ENCODE assay signal across 1 cellular context in the genomic region with DNA sequence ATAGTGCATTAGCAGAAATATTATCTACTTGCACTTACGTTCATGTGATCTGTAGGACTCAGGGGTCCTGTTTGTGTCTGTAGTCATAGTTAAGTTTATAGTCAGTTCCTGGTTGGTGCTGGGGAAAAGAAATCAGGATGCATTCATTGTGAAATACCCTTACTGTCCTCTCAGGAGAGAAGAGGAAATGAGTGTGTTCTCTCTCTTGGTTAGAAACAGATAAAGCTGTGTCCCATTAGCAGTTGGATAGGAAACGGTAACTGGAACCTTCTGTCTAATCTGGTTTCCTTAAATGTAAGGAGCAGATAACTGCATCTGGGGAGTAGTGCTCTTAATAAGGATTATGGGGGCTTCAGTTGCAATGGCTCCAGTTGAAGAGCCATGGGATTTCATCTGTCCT.
TF ChIP-seq lines count a peak whose summit lies in the region.

No MANE protein-coding gene starts in this region.

TF ChIP-seq in K562, 482 proteins besides CTCF, POLR2A, EP300 and RAD21 (continued from another document and continues in another):
- TF ChIP-seq, protein P1, sequence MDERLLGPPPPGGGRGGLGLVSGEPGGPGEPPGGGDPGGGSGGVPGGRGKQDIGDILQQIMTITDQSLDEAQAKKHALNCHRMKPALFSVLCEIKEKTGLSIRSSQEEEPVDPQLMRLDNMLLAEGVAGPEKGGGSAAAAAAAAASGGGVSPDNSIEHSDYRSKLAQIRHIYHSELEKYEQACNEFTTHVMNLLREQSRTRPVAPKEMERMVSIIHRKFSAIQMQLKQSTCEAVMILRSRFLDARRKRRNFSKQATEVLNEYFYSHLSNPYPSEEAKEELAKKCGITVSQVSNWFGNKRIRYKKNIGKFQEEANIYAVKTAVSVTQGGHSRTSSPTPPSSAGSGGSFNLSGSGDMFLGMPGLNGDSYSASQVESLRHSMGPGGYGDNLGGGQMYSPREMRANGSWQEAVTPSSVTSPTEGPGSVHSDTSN (CRISPR knock-in tag; IDR thresholded peaks at IDR 0.05; ENCODE audit: low read depth) = no peak
- TF ChIP-seq, protein P1 (tag; conservative IDR thresholded peaks at IDR 0.05; ENCODE audit: low read depth) = no peak
- TF ChIP-seq, protein P2, sequence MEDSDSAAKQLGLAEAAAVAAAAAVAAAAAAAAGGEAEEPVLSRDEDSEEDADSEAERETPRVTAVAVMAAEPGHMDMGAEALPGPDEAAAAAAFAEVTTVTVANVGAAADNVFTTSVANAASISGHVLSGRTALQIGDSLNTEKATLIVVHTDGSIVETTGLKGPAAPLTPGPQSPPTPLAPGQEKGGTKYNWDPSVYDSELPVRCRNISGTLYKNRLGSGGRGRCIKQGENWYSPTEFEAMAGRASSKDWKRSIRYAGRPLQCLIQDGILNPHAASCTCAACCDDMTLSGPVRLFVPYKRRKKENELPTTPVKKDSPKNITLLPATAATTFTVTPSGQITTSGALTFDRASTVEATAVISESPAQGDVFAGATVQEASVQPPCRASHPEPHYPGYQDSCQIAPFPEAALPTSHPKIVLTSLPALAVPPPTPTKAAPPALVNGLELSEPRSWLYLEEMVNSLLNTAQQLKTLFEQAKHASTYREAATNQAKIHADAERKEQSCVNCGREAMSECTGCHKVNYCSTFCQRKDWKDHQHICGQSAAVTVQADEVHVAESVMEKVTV (CRISPR knock-in tag; IDR thresholded peaks at IDR 0.05) = no peak
- TF ChIP-seq RUNX1 (IDR thresholded peaks at IDR 0.05; ENCODE audit: low read depth) (no peak), GABPA (tag; conservative IDR thresholded peaks at IDR 0.05; ENCODE audit: low read depth) (0 out of 2 replicates have a peak, but pooled peaks have one; percentile 13), SP2 (IDR thresholded peaks at IDR 0.05; ENCODE audit: extremely low read depth, low read depth, low read length, poor library complexity, severe bottlenecking) (no peak), ZNF3 (CRISPR knock-in tag; IDR thresholded peaks at IDR 0.05) (no peak), PML (IDR thresholded peaks at IDR 0.05; ENCODE audit: low read length) (peak; percentile 49; the same call in 1 of the 2 replicates), ZNF384 (IDR thresholded peaks at IDR 0.05; ENCODE audit: low read depth, low read length) (no peak), POLR2AphosphoS2 (IDR thresholded peaks at IDR 0.05; ENCODE audit: low read length) (no peak), RCOR1 (IDR thresholded peaks at IDR 0.05; ENCODE audit: borderline replicate concordance in 1 of 2, low read depth in 2 of 2, low read length in 2 of 2) (peak in 1 of 2 experiments; percentile 78; a peak in 2 of 4 replicates), ATF7 (IDR thresholded peaks at IDR 0.05) (no peak), KLF13 (tag; IDR thresholded peaks at IDR 0.05; ENCODE audit: borderline replicate concordance, low read depth) (no peak), MTA1 (IDR thresholded peaks at IDR 0.05; ENCODE audit: borderline replicate concordance) (no peak), TCF3 (CRISPR knock-in tag; IDR thresholded peaks at IDR 0.05) (peak; percentile 72), ZKSCAN3 (CRISPR knock-in tag; IDR thresholded peaks at IDR 0.05) (no peak), HDAC3 (IDR thresholded peaks at IDR 0.05; ENCODE audit: borderline replicate concordance, partially characterized antibody) (no peak), STAT5B (CRISPR knock-in tag; IDR thresholded peaks at IDR 0.05) (no peak), DACH1 (IDR thresholded peaks at IDR 0.05; ENCODE audit: partially characterized antibody) (peak; percentile 34), XRCC5 (IDR thresholded peaks at IDR 0.05; ENCODE audit: low read depth, low read length) (no peak), RBM34 (IDR thresholded peaks at IDR 0.05; ENCODE audit: borderline replicate concordance, insufficient read depth, low read length) (no peak), GABPB1 (CRISPR knock-in tag; IDR thresholded peaks at IDR 0.05) (no peak), MYNN (IDR thresholded peaks at IDR 0.05) (no peak), MYNN (CRISPR knock-in tag; IDR thresholded peaks at IDR 0.05) (no peak), SOX6 (IDR thresholded peaks at IDR 0.05) (0 out of 2 replicates have a peak, but pooled peaks have one; percentile 42), CBFA2T3 (IDR thresholded peaks at IDR 0.05) (peak; percentile 85), FUS (optimal IDR thresholded peaks at IDR 0.05; ENCODE audit: low read depth, low read length) (no peak), CEBPG (CRISPR knock-in tag; IDR thresholded peaks at IDR 0.05) (peak; percentile 35; the same call in 1 of the 2 replicates), CEBPG (tag; conservative IDR thresholded peaks at IDR 0.05 in 1 of 2, IDR thresholded peaks at IDR 0.05 in 1 of 2) (peak; percentile 55 to 58; a peak in 3 of 4 replicates), FOXM1 (IDR thresholded peaks at IDR 0.05; ENCODE audit: low read depth) (peak; percentile 26; the same call in 1 of the 2 replicates), FOXM1 (CRISPR knock-in tag; IDR thresholded peaks at IDR 0.05; ENCODE audit: low read depth) (no peak), ZNF445 (CRISPR knock-in tag; IDR thresholded peaks at IDR 0.05; ENCODE audit: low read depth) (no peak), ELF4 (CRISPR knock-in tag; IDR thresholded peaks at IDR 0.05) (no peak), GTF2A2 (tag; IDR thresholded peaks at IDR 0.05) (no peak), SMARCC2 (IDR thresholded peaks at IDR 0.05; ENCODE audit: low read depth) (no peak), NCOA1 (IDR thresholded peaks at IDR 0.05; ENCODE audit: low read depth) (peak; percentile 55; the same call in 1 of the 2 replicates), ZFX (CRISPR knock-in tag; IDR thresholded peaks at IDR 0.05) (no peak), PHF20 (IDR thresholded peaks at IDR 0.05; ENCODE audit: partially characterized antibody) (no peak), ZNF76 (CRISPR knock-in tag; IDR thresholded peaks at IDR 0.05; ENCODE audit: borderline replicate concordance) (no peak), DMBX1 (CRISPR knock-in tag; IDR thresholded peaks at IDR 0.05; ENCODE audit: borderline replicate concordance) (no peak), ILF3 (IDR thresholded peaks at IDR 0.05; ENCODE audit: borderline replicate concordance) (no peak), MAFF (IDR thresholded peaks at IDR 0.05; ENCODE audit: low read length) (no peak), ZNF717 (CRISPR knock-in tag; IDR thresholded peaks at IDR 0.05) (no peak), TEAD2 (tag; IDR thresholded peaks at IDR 0.05) (no peak), HNRNPK (IDR thresholded peaks at IDR 0.05; ENCODE audit: low read depth, low read length, poor library complexity, severe bottlenecking) (no peak), SRSF1 (IDR thresholded peaks at IDR 0.05; ENCODE audit: low read depth, low read length) (no peak), CTBP1 (IDR thresholded peaks at IDR 0.05; ENCODE audit: borderline replicate concordance) (peak; percentile 36; the same call in 1 of the 2 replicates), SMARCE1 (IDR thresholded peaks at IDR 0.05) (peak; percentile 58; the same call in 1 of the 2 replicates), NFRKB (IDR thresholded peaks at IDR 0.05; ENCODE audit: low read depth) (no peak), TCF7L2 (IDR thresholded peaks at IDR 0.05; ENCODE audit: low read depth, low read length) (no peak)
- TF ChIP-seq, protein P3, sequence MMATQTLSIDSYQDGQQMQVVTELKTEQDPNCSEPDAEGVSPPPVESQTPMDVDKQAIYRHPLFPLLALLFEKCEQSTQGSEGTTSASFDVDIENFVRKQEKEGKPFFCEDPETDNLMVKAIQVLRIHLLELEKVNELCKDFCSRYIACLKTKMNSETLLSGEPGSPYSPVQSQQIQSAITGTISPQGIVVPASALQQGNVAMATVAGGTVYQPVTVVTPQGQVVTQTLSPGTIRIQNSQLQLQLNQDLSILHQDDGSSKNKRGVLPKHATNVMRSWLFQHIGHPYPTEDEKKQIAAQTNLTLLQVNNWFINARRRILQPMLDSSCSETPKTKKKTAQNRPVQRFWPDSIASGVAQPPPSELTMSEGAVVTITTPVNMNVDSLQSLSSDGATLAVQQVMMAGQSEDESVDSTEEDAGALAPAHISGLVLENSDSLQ (IDR thresholded peaks at IDR 0.05) = no peak
- TF ChIP-seq, protein P4, sequence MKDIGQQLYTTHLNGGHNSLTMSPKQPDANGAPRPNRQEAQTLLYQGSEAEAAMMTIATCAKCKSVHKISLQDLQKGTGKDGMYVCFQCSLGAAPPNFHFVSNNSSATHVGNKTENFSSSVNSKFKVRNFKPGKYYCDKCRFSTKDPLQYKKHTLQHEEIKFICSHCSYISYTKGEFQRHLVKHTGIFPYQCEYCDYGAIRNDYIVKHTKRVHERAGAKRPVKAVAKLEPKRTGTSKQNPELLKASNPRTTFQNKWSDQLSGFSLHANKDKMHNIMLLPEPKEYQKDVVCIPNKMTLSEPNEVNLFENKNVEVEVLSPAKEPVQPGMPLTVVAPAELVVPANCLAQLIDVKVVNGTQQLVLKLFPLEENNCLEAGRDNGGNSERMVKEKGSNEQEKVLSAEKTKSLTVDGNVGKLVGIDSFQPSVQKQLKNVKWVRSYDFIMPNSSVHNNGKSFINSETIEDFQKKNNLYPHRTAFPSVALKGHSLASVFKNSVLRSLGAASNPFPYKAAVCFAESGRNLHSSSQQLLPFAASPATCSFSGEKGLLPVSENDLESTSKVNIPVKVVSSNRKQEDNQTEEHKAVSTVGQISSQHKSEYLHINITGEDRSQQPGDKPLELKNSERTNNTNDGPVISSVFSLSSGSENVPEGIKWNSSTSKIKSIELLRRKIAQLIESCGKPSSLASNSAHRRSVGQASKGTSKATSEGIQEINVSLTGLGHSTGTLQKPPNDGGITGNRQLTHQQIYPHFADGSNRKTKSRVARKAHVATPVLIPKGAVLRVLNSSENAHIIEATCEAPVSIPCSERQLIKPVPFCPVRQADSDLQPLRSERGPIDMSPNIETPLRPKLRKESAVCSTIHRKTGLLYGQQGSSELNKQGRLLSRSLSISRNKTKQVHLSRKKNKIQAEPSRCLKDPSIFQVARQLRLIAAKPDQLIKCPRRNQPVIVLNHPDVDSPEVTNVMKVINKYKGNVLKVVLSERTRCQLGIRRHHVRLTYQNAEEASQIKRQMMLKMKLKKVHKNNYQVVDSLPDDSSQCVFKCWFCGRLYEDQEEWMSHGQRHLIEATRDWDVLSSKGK (CRISPR knock-in tag; IDR thresholded peaks at IDR 0.05) = no peak
- TF ChIP-seq, protein P5, sequence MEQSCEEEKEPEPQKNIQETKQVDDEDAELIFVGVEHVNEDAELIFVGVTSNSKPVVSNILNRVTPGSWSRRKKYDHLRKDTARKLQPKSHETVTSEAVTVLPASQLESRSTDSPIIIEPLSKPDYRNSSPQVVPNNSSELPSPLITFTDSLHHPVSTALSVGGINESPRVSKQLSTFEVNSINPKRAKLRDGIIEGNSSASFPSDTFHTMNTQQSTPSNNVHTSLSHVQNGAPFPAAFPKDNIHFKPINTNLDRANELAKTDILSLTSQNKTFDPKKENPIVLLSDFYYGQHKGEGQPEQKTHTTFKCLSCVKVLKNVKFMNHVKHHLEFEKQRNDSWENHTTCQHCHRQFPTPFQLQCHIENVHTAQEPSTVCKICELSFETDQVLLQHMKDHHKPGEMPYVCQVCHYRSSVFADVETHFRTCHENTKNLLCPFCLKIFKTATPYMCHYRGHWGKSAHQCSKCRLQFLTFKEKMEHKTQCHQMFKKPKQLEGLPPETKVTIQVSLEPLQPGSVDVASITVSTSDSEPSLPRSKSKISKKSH (CRISPR knock-in tag; IDR thresholded peaks at IDR 0.05) = no peak
- TF ChIP-seq, protein P6, sequence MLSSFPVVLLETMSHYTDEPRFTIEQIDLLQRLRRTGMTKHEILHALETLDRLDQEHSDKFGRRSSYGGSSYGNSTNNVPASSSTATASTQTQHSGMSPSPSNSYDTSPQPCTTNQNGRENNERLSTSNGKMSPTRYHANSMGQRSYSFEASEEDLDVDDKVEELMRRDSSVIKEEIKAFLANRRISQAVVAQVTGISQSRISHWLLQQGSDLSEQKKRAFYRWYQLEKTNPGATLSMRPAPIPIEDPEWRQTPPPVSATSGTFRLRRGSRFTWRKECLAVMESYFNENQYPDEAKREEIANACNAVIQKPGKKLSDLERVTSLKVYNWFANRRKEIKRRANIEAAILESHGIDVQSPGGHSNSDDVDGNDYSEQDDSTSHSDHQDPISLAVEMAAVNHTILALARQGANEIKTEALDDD (IDR thresholded peaks at IDR 0.05) = peak; percentile 81
- TF ChIP-seq, protein P7, sequence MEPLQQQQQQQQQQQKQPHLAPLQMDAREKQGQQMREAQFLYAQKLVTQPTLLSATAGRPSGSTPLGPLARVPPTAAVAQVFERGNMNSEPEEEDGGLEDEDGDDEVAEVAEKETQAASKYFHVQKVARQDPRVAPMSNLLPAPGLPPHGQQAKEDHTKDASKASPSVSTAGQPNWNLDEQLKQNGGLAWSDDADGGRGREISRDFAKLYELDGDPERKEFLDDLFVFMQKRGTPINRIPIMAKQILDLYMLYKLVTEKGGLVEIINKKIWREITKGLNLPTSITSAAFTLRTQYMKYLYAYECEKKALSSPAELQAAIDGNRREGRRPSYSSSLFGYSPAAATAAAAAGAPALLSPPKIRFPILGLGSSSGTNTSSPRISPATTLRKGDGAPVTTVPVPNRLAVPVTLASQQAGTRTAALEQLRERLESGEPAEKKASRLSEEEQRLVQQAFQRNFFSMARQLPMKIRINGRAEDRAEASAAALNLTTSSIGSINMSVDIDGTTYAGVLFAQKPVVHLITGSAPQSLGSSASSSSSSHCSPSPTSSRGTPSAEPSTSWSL (CRISPR knock-in tag; IDR thresholded peaks at IDR 0.05; ENCODE audit: borderline replicate concordance) = no peak
- TF ChIP-seq, protein P8, sequence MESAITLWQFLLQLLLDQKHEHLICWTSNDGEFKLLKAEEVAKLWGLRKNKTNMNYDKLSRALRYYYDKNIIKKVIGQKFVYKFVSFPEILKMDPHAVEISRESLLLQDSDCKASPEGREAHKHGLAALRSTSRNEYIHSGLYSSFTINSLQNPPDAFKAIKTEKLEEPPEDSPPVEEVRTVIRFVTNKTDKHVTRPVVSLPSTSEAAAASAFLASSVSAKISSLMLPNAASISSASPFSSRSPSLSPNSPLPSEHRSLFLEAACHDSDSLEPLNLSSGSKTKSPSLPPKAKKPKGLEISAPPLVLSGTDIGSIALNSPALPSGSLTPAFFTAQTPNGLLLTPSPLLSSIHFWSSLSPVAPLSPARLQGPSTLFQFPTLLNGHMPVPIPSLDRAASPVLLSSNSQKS (CRISPR knock-in tag; IDR thresholded peaks at IDR 0.05) = no peak
- TF ChIP-seq, protein P9, sequence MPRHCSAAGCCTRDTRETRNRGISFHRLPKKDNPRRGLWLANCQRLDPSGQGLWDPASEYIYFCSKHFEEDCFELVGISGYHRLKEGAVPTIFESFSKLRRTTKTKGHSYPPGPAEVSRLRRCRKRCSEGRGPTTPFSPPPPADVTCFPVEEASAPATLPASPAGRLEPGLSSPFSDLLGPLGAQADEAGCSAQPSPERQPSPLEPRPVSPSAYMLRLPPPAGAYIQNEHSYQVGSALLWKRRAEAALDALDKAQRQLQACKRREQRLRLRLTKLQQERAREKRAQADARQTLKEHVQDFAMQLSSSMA (CRISPR knock-in tag; IDR thresholded peaks at IDR 0.05) = no peak
